ENCODE assay signal across 15 cellular contexts in the genomic region with DNA sequence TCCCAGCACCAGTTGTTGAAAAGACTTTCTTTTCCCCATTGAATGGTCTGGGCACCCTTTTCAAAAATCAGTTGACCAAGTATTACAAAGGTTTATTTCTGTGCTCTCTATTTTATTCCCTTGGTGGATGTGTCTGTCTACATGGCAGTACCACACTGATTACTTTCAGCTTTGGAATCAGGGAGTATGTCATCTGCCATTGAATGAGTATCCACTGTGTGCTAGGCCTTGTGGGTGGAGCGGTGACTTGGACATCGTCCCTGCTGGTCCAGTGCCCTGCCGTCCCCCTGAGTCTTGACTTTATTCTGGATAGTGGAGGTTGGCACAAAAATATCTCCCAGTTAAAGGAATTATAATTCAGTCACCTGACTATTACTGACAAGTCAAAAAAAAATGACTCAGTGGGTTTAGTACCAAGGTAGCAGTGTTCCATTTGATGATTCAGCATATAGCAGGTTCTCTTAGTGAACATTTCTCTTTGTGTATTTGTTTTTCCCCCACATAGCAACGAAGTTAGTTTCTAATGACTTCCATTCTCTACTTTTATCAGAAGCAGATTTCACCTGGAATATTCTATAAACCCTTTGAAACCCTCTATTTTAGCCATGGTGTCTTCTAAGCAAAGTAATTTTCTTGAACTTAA. TPM values are rescaled to one million over a fixed set of nuclear protein-coding genes. Genes with fewer than 3 reads are reported as not detected.
DNase-seq lines count a peak whose midpoint lies in the region; ATAC-seq and TF ChIP-seq lines count a peak whose summit lies in the region.
"Had no signal": no experiment of that assay in that cellular context is flagged by ENCODE, and none has a peak within 500 bp of the region (broad histone marks: within the 10 kb centered on the region; RNA-seq: fewer than 3 reads in every experiment).

No MANE protein-coding gene starts in this region.

- no peaks in the 10 kb centered on the region for H3K27me3 Mint-ChIP-seq in activated T-cell treated with anti-CD3 and anti-CD28 coated beads, Interleukin-2, amount 50 U/mL, for 72 hours (ENCODE audit: low read depth)
- no peaks in the 10 kb centered on the region for H3K27me3 Mint-ChIP-seq in T-cell

- H3K4me3 Mint-ChIP-seq in activated T-cell treated with anti-CD3 and anti-CD28 coated beads, Interleukin-2, amount 50 U/mL, for 72 hours = peak overlapping the region in 1 of 2 donors; percentile 59
- H3K4me3 Mint-ChIP-seq in T-cell = peak overlapping the region in 2 of 3 donors; percentile 6 to 39
- no peak overlapping the region for H3K4me3 Mint-ChIP-seq in stimulated activated effector memory CD8-positive, alpha-beta T cell treated with anti-CD3 and anti-CD28 coated beads, Interleukin-12 subunit alpha, Interleukin-12 subunit beta, amount 100 ng/mL, for 72 hours

- DNase-seq in activated T-cell treated with anti-CD3 and anti-CD28 coated beads, Interleukin-2, amount 50 U/mL, for 72 hours = no peak
- no peak for DNase-seq in activated T-cell treated with anti-CD3 and anti-CD28 coated beads, Interleukin-2, amount 50 U/mL, for 48 hours
- DNase-seq in T-cell (no peak), foreskin keratinocyte (peak; percentile 43 to 75)
- DNase-seq in stimulated activated effector memory CD8-positive, alpha-beta T cell treated with anti-CD3 and anti-CD28 coated beads, Interleukin-12 subunit alpha, Interleukin-12 subunit beta, amount 100 ng/mL, for 72 hours (ENCODE audit: low spot score in 2 of 2) = no peak
- DNase-seq in activated CD4-positive, alpha-beta T cell treated with anti-CD3 and anti-CD28 coated beads, Interleukin-2, amount 50 U/mL, for 1 hour = no peak
- DNase-seq: ACHN; activated CD4-positive, alpha-beta T cell treated with anti-CD3 and anti-CD28 coated beads, Interleukin-2, amount 50 U/mL, for 48 hours; esophagus squamous epithelium; NCI-H2171; SIG-M5; stimulated activated CD4-positive, alpha-beta T cell treated with anti-CD3 and anti-CD28 coated beads, Interleukin-4, amount 100 ng/mL, for 24 hours had no signal

- H3K4me1 ChIP-seq in foreskin keratinocyte = peaks cover 15% of the 10 kb centered on the region

- H3K27ac ChIP-seq in foreskin keratinocyte = peak overlapping the region; percentile 28

- no peaks in the 10 kb centered on the region for H3K9me3 Mint-ChIP-seq in activated T-cell treated with anti-CD3 and anti-CD28 coated beads, Interleukin-2, amount 50 U/mL, for 72 hours
- no peaks in the 10 kb centered on the region for H3K9me3 Mint-ChIP-seq in T-cell
- no peaks in the 10 kb centered on the region for H3K9me3 Mint-ChIP-seq in stimulated activated effector memory CD8-positive, alpha-beta T cell treated with anti-CD3 and anti-CD28 coated beads, Interleukin-12 subunit alpha, Interleukin-12 subunit beta, amount 100 ng/mL, for 72 hours

- H3K4me1 Mint-ChIP-seq in activated T-cell treated with anti-CD3 and anti-CD28 coated beads, Interleukin-2, amount 50 U/mL, for 72 hours (ENCODE audit: low read depth) = peaks cover 52% of the 10 kb centered on the region
- peaks cover 43 to 47% (median 43%) of the 10 kb centered on the region in 3 donors for H3K4me1 Mint-ChIP-seq in T-cell
- peaks cover 38% of the 10 kb centered on the region for H3K4me1 Mint-ChIP-seq in stimulated activated effector memory CD8-positive, alpha-beta T cell treated with anti-CD3 and anti-CD28 coated beads, Interleukin-12 subunit alpha, Interleukin-12 subunit beta, amount 100 ng/mL, for 72 hours

- POLR2A ChIA-PET in T-cell (lab: Charles Lee) = no interaction called here

- CTCF ChIA-PET in T-cell (lab: Charles Lee) = no interaction called here

- peak overlapping the region; percentile 82 for H3K27ac Mint-ChIP-seq in activated T-cell treated with anti-CD3 and anti-CD28 coated beads, Interleukin-2, amount 50 U/mL, for 72 hours
- H3K27ac Mint-ChIP-seq in T-cell = peak overlapping the region in 1 of 2 donors; percentile 3
- peak overlapping the region; percentile 57 for H3K27ac Mint-ChIP-seq in stimulated activated effector memory CD8-positive, alpha-beta T cell treated with anti-CD3 and anti-CD28 coated beads, Interleukin-12 subunit alpha, Interleukin-12 subunit beta, amount 100 ng/mL, for 72 hours

- TF ChIP-seq CTCF in foreskin keratinocyte (conservative IDR thresholded peaks at IDR 0.05) = no peak

- ATAC-seq in activated T-cell treated with anti-CD3 and anti-CD28 coated beads, Interleukin-2, amount 50 U/mL, for 72 hours (replicated peaks in 1 of 2) = no peak
- ATAC-seq in T-cell (replicated peaks in 1 of 4) (no peak), foreskin keratinocyte (peak; percentile 27), GM19328 (IDR thresholded peaks at IDR 0.05; ENCODE audit: unreplicated experiment) (no peak), GM19455 (IDR thresholded peaks at IDR 0.05; ENCODE audit: unreplicated experiment) (no peak)
- ATAC-seq in stimulated activated effector memory CD8-positive, alpha-beta T cell treated with anti-CD3 and anti-CD28 coated beads, Interleukin-12 subunit alpha, Interleukin-12 subunit beta, amount 100 ng/mL, for 72 hours = no peak
- ATAC-seq: left lobe of liver had no signal

- H3K27me3 ChIP-seq in foreskin keratinocyte = no peaks in the 10 kb centered on the region
- H3K27me3 ChIP-seq: esophagus squamous epithelium had no signal

- peaks cover 14 to 23% of the 10 kb centered on the region in 2 donors for H3K36me3 Mint-ChIP-seq in activated T-cell treated with anti-CD3 and anti-CD28 coated beads, Interleukin-2, amount 50 U/mL, for 72 hours (ENCODE audit: insufficient read depth in 2 of 2)
- H3K36me3 Mint-ChIP-seq in T-cell = peaks cover 43% of the 10 kb centered on the region
- peaks cover 86% of the 10 kb centered on the region for H3K36me3 Mint-ChIP-seq in stimulated activated effector memory CD8-positive, alpha-beta T cell treated with anti-CD3 and anti-CD28 coated beads, Interleukin-12 subunit alpha, Interleukin-12 subunit beta, amount 100 ng/mL, for 72 hours

RNA-seq across cellular contexts. Expression of gene UPF3A, which starts 3.9 kb away (rescaled TPM):
- total RNA-seq in activated T-cell treated with anti-CD3 and anti-CD28 coated beads, Interleukin-2, amount 50 U/mL, for 72 hours = 10 to 100 TPM; 66.4 to 81.5 TPM
- total RNA-seq in T-cell (100 to 1,000 TPM in 1 of 5 donors, 10 to 100 TPM in 4; 40.5 to 105 (median 68.0) TPM), foreskin keratinocyte (33.3 and 36.0 TPM in 2 replicates)
- 32.3 and 35.6 TPM in 2 replicates for polyA plus RNA-seq in foreskin keratinocyte

RNA-seq across cellular contexts. Expression of gene CHAMP1, which starts 29.0 kb away (rescaled TPM):
- 10 to 100 TPM; 39.4 to 42.3 TPM for total RNA-seq in activated T-cell treated with anti-CD3 and anti-CD28 coated beads, Interleukin-2, amount 50 U/mL, for 72 hours
- total RNA-seq in T-cell (10 to 100 TPM; 14.0 to 21.7 (median 18.0) TPM), foreskin keratinocyte (19.3 and 21.8 TPM in 2 replicates)
- polyA plus RNA-seq in foreskin keratinocyte = 10.7 and 13.6 TPM in 2 replicates

RNA-seq across cellular contexts. Expression of gene CDC16, which starts 50.6 kb away (rescaled TPM):
- 10 to 100 TPM; 75.1 to 99.4 TPM for total RNA-seq in activated T-cell treated with anti-CD3 and anti-CD28 coated beads, Interleukin-2, amount 50 U/mL, for 72 hours
- total RNA-seq in T-cell = 10 to 100 TPM; 61.5 to 97.8 (median 78.8) TPM
- 59.3 and 62.4 TPM in 2 replicates for total RNA-seq in foreskin keratinocyte
- 46.7 and 51.5 TPM in 2 replicates for polyA plus RNA-seq in foreskin keratinocyte

Comparison
In these comparisons a context has a peak if more than half of its experiments do, and no peak if none do; other contexts are left out.
1. DNase-seq: peak in foreskin keratinocyte (2 of 2); none in activated T-cell treated with anti-CD3 and anti-CD28 coated beads, Interleukin-2, amount 50 U/mL, for 72 hours (0 of 2), activated T-cell treated with anti-CD3 and anti-CD28 coated beads, Interleukin-2, amount 50 U/mL, for 48 hours (0 of 2), T-cell (0 of 34), stimulated activated effector memory CD8-positive, alpha-beta T cell treated with anti-CD3 and anti-CD28 coated beads, Interleukin-12 subunit alpha, Interleukin-12 subunit beta, amount 100 ng/mL, for 72 hours (0 of 2) and activated CD4-positive, alpha-beta T cell treated with anti-CD3 and anti-CD28 coated beads, Interleukin-2, amount 50 U/mL, for 1 hour (single experiment).